8 cellular contexts compared by ENCODE assay signal in the genomic region with DNA sequence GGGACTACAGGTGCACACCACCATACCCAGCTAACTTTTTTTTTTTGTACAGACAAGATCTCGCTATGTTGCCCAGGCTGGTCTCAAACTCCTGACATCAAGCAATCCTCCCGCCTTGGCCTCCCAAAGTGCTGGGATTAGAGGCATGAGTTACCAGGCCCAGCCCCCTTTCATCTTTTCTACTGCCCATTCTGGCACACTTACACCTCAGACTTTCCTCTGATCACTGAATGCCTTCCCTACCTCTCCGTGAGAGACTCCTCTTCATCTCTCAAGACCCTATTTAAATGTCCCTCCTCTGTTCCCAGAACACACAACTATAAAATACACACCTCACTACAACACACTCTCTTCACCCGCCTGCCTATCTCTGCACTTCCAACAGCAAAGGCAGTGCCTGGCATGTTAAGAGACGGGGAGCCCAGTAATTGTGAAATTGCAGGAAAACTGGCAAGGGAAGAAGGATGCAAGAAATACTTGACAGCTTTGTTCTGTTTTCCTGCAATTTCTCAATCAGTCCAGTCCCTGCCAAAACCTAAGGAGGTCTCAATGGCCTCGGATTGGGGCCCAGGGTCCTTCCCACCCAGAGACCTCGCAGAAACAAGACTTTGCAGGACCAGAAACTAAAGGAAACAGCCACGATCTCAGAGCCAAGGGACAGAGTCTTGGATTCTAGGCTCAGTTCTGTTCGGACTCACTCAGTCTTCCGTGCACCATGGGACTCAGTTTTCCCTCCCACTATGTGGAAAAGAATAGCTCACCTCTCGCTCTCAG. TPM values are rescaled to one million over a fixed set of nuclear protein-coding genes. Genes with fewer than 3 reads are reported as not detected.
DNase-seq lines count a peak whose midpoint lies in the region; ATAC-seq, FAIRE-seq and TF ChIP-seq lines count a peak whose summit lies in the region.

No MANE protein-coding gene starts in this region.

- H3K9me3 Mint-ChIP-seq in T-helper 2 cell treated with Interferon-gamma antibody and Interleukin-4, amounts not matched to agents 5 μg/mL and 100 μg/mL, for 36 hours: no peaks in the 10 kb centered on the region
- no peaks in the 10 kb centered on the region for H3K9me3 Mint-ChIP-seq in activated T-helper 17 cell treated with anti-CD3 and anti-CD28 coated beads, Interleukin-2, amount 50 U/mL, for 72 hours

- peak overlapping the region; percentile 88 for H3K9ac ChIP-seq in keratinocyte (ENCODE audit: control insufficient read depth, extremely low read depth, insufficient read depth, low read length)

- H2AFZ ChIP-seq in keratinocyte (ENCODE audit: control insufficient read depth, low read length): no peak overlapping the region

- H3K4me1 Mint-ChIP-seq in T-helper 2 cell treated with Interferon-gamma antibody and Interleukin-4, amounts not matched to agents 5 μg/mL and 100 μg/mL, for 36 hours (ENCODE audit: low read depth): peaks cover 20% of the 10 kb centered on the region
- H3K4me1 Mint-ChIP-seq in activated T-helper 17 cell treated with anti-CD3 and anti-CD28 coated beads, Interleukin-2, amount 50 U/mL, for 72 hours: peaks cover 16% of the 10 kb centered on the region

- peak overlapping the region; percentile 66 for H3K27ac ChIP-seq in keratinocyte (ENCODE audit: control insufficient read depth, insufficient read depth, low read length)
- H3K27ac ChIP-seq in substantia nigra (ENCODE audit: low read depth, low read length, poor library complexity, severe bottlenecking): peak overlapping the region; percentile 41

- peaks cover 2% of the 10 kb centered on the region for H3K9me1 ChIP-seq in keratinocyte (ENCODE audit: control insufficient read depth, extremely low read depth, insufficient read depth, low read length)

- no peaks in the 10 kb centered on the region for H3K9me3 ChIP-seq in keratinocyte (ENCODE audit: control insufficient read depth, low read depth, low read length)

- H4K20me1 ChIP-seq in keratinocyte (ENCODE audit: control insufficient read depth, extremely low read depth, insufficient read depth, low read length): peaks cover 2% of the 10 kb centered on the region

- dilution Hi-C loops in keratinocyte (cut with MboI; ENCODE audit: extremely low pct_ligation_motif_present, low sequenced_read_pairs): no loop called here

- peak overlapping the region; percentile 93 for H3K4me3 Mint-ChIP-seq in T-helper 2 cell treated with Interferon-gamma antibody and Interleukin-4, amounts not matched to agents 5 μg/mL and 100 μg/mL, for 36 hours
- peak overlapping the region; percentile 81 for H3K4me3 Mint-ChIP-seq in activated T-helper 17 cell treated with anti-CD3 and anti-CD28 coated beads, Interleukin-2, amount 50 U/mL, for 72 hours

- peak; percentile 67 for FAIRE-seq in keratinocyte (lab: Jason Lieb, UNC)

- DNase-seq in T-helper 2 cell treated with Interferon-gamma antibody and Interleukin-4, amounts not matched to agents 5 μg/mL and 100 μg/mL, for 36 hours (ENCODE audit: low spot score): no peak
- DNase-seq in T-helper 2 cell (no peak), keratinocyte (ENCODE audit: low read depth, low spot score) (no peak), substantia nigra (lab: John Stamatoyannopoulos, UW) (no peak), NCI-H524 treated with DMSO at 0.1 percent for 48 hours (lab: John Stamatoyannopoulos, UW) (no peak), medulla oblongata (ENCODE audit: extremely low spot score) (no peak), OCI-M2 (lab: John Stamatoyannopoulos, UW; ENCODE audit: unreplicated experiment) (no peak)

- peaks cover 22% of the 10 kb centered on the region for H3K4me1 ChIP-seq in keratinocyte (ENCODE audit: control insufficient read depth, extremely low read depth, insufficient read depth, low read length)

- H3K36me3 ChIP-seq in keratinocyte (ENCODE audit: control insufficient read depth in 2 of 2, extremely low read depth in 1 of 2, insufficient read depth in 2 of 2, low read length in 2 of 2): peaks cover 21 to 27% of the 10 kb centered on the region in 2 experiments

- H3K36me3 Mint-ChIP-seq in T-helper 2 cell treated with Interferon-gamma antibody and Interleukin-4, amounts not matched to agents 5 μg/mL and 100 μg/mL, for 36 hours (ENCODE audit: low read depth): peaks cover 21% of the 10 kb centered on the region
- H3K36me3 Mint-ChIP-seq in activated T-helper 17 cell treated with anti-CD3 and anti-CD28 coated beads, Interleukin-2, amount 50 U/mL, for 72 hours (ENCODE audit: low read depth): peaks cover 50% of the 10 kb centered on the region

- peak overlapping the region; percentile 65 for H3K27ac Mint-ChIP-seq in T-helper 2 cell treated with Interferon-gamma antibody and Interleukin-4, amounts not matched to agents 5 μg/mL and 100 μg/mL, for 36 hours
- peak overlapping the region; percentile 85 for H3K27ac Mint-ChIP-seq in activated T-helper 17 cell treated with anti-CD3 and anti-CD28 coated beads, Interleukin-2, amount 50 U/mL, for 72 hours

- H3K79me2 ChIP-seq in keratinocyte (ENCODE audit: control insufficient read depth, insufficient read depth, low read length): peaks cover 30% of the 10 kb centered on the region

- peak overlapping the region; percentile 91 to 97 (median 94) for H3K4me3 ChIP-seq in keratinocyte (ENCODE audit: control insufficient read depth in 2 of 3, extremely low read depth in 1 of 3, insufficient read depth in 2 of 3, low read depth in 1 of 3, low read length in 3 of 3)

- no peaks in the 10 kb centered on the region for H3K27me3 Mint-ChIP-seq in T-helper 2 cell treated with Interferon-gamma antibody and Interleukin-4, amounts not matched to agents 5 μg/mL and 100 μg/mL, for 36 hours (ENCODE audit: low read depth)
- H3K27me3 Mint-ChIP-seq in activated T-helper 17 cell treated with anti-CD3 and anti-CD28 coated beads, Interleukin-2, amount 50 U/mL, for 72 hours: no peaks in the 10 kb centered on the region

- TF ChIP-seq CTCF in keratinocyte (optimal IDR thresholded peaks at IDR 0.05 in 1 of 3, IDR thresholded peaks at IDR 0.05 in 1 of 3, conservative IDR thresholded peaks at IDR 0.05 in 1 of 3; ENCODE audit: extremely low read depth in 1 of 3, insufficient read depth in 2 of 3, low read length in 3 of 3): no peak

- peak overlapping the region; percentile 97 for H3K4me2 ChIP-seq in keratinocyte (ENCODE audit: control insufficient read depth, extremely low read depth, insufficient read depth, low read depth, low read length)

- ATAC-seq in activated T-helper 17 cell treated with anti-CD3 and anti-CD28 coated beads, Interleukin-2, amount 50 U/mL, for 72 hours (replicated peaks): no peak

- no peaks in the 10 kb centered on the region for H3K27me3 ChIP-seq in keratinocyte (ENCODE audit: control insufficient read depth, extremely low read depth, insufficient read depth, low read length)

RNA-seq across cellular contexts. Expression of gene RRP9, which starts 0.9 kb away (rescaled TPM):
- total RNA-seq in activated T-helper 17 cell treated with anti-CD3 and anti-CD28 coated beads, Interleukin-2, amount 50 U/mL, for 72 hours: 10 to 100 TPM; 21.5 to 53.0 TPM
- polyA plus RNA-seq in keratinocyte: 21.8 to 34.5 TPM (median 23.8 TPM) in 3 replicates
- polyA plus RNA-seq in keratinocyte (2011; ENCODE audit: low read depth): 4.8 TPM
- 16.2 and 26.1 TPM in 2 replicates for polyA plus RNA-seq in keratinocyte (2011; cell fraction: cytosol; rRNA removed)
- 29.1 and 32.2 TPM in 2 replicates for polyA plus RNA-seq in keratinocyte (2011; cell fraction: nucleus; rRNA removed)
- polyA plus RNA-seq in keratinocyte (2012; ENCODE audit: low replicate concordance): 23.8 and 37.5 TPM in 2 replicates
- polyA minus RNA-seq in keratinocyte: 19.5 to 38.0 TPM (median 28.8 TPM) in 3 replicates
- polyA minus RNA-seq in keratinocyte (2011; cell fraction: cytosol; rRNA and poly(A)+ RNA removed): 29.4 TPM
- polyA minus RNA-seq in keratinocyte (2011; cell fraction: nucleus; rRNA and poly(A)+ RNA removed): 11.5 and 12.6 TPM in 2 replicates

RNA-seq across cellular contexts. Expression of gene PARP3, which starts 1.3 kb away (rescaled TPM):
- total RNA-seq in activated T-helper 17 cell treated with anti-CD3 and anti-CD28 coated beads, Interleukin-2, amount 50 U/mL, for 72 hours: 10 to 100 TPM; 10.4 to 13.4 TPM
- polyA plus RNA-seq in keratinocyte: 5.4 to 9.3 TPM (median 6.4 TPM) in 3 replicates
- 8.7 TPM for polyA plus RNA-seq in keratinocyte (2011; ENCODE audit: low read depth)
- 4.2 and 7.5 TPM in 2 replicates for polyA plus RNA-seq in keratinocyte (2011; cell fraction: cytosol; rRNA removed)
- polyA plus RNA-seq in keratinocyte (2011; cell fraction: nucleus; rRNA removed): 20.0 and 26.4 TPM in 2 replicates
- 4.7 and 7.1 TPM in 2 replicates for polyA plus RNA-seq in keratinocyte (2012; ENCODE audit: low replicate concordance)
- polyA minus RNA-seq in keratinocyte: 4.7 to 5.9 TPM (median 5.3 TPM) in 3 replicates
- polyA minus RNA-seq in keratinocyte (2011; cell fraction: cytosol; rRNA and poly(A)+ RNA removed): 23.0 TPM
- polyA minus RNA-seq in keratinocyte (2011; cell fraction: nucleus; rRNA and poly(A)+ RNA removed): 4.9 TPM in 2 replicates

RNA-seq across cellular contexts. Expression of gene GPR62, which starts 14.3 kb away (rescaled TPM):
- not detected for total RNA-seq in activated T-helper 17 cell treated with anti-CD3 and anti-CD28 coated beads, Interleukin-2, amount 50 U/mL, for 72 hours
- polyA plus RNA-seq in keratinocyte: not detected in 3 replicates
- polyA plus RNA-seq in keratinocyte (2011; ENCODE audit: low read depth): not detected
- not detected in 2 replicates for polyA plus RNA-seq in keratinocyte (2011; cell fraction: cytosol; rRNA removed)
- not detected in 2 replicates for polyA plus RNA-seq in keratinocyte (2011; cell fraction: nucleus; rRNA removed)
- not detected in 2 replicates for polyA plus RNA-seq in keratinocyte (2012; ENCODE audit: low replicate concordance)
- not detected in 3 replicates for polyA minus RNA-seq in keratinocyte
- not detected for polyA minus RNA-seq in keratinocyte (2011; cell fraction: cytosol; rRNA and poly(A)+ RNA removed)
- polyA minus RNA-seq in keratinocyte (2011; cell fraction: nucleus; rRNA and poly(A)+ RNA removed): not detected in 2 replicates

RNA-seq across cellular contexts. Expression of gene PCBP4, which starts 26.4 kb away (rescaled TPM):
- 10 to 100 TPM; 16.4 to 18.5 TPM for total RNA-seq in activated T-helper 17 cell treated with anti-CD3 and anti-CD28 coated beads, Interleukin-2, amount 50 U/mL, for 72 hours
- polyA plus RNA-seq in keratinocyte: 25.2 to 48.7 TPM (median 35.0 TPM) in 3 replicates
- 12.1 TPM for polyA plus RNA-seq in keratinocyte (2011; ENCODE audit: low read depth)
- polyA plus RNA-seq in keratinocyte (2011; cell fraction: cytosol; rRNA removed): 36.7 and 63.1 TPM in 2 replicates
- 46.9 and 68.3 TPM in 2 replicates for polyA plus RNA-seq in keratinocyte (2011; cell fraction: nucleus; rRNA removed)
- 28.2 and 37.6 TPM in 2 replicates for polyA plus RNA-seq in keratinocyte (2012; ENCODE audit: low replicate concordance)
- 30.8 to 67.1 TPM (median 45.1 TPM) in 3 replicates for polyA minus RNA-seq in keratinocyte
- 59.7 TPM for polyA minus RNA-seq in keratinocyte (2011; cell fraction: cytosol; rRNA and poly(A)+ RNA removed)
- 13.2 and 15.2 TPM in 2 replicates for polyA minus RNA-seq in keratinocyte (2011; cell fraction: nucleus; rRNA and poly(A)+ RNA removed)

RNA-seq across cellular contexts. Expression of gene ABHD14B, which starts 33.0 kb away (rescaled TPM):
- total RNA-seq in activated T-helper 17 cell treated with anti-CD3 and anti-CD28 coated beads, Interleukin-2, amount 50 U/mL, for 72 hours: 10 to 100 TPM; 34.4 to 42.0 TPM
- 32.8 to 57.2 TPM (median 34.7 TPM) in 3 replicates for polyA plus RNA-seq in keratinocyte
- polyA plus RNA-seq in keratinocyte (2011; ENCODE audit: low read depth): 8.3 TPM
- 40.0 and 45.9 TPM in 2 replicates for polyA plus RNA-seq in keratinocyte (2011; cell fraction: cytosol; rRNA removed)
- 23.1 and 27.2 TPM in 2 replicates for polyA plus RNA-seq in keratinocyte (2011; cell fraction: nucleus; rRNA removed)
- 28.0 and 31.3 TPM in 2 replicates for polyA plus RNA-seq in keratinocyte (2012; ENCODE audit: low replicate concordance)
- 36.1 to 50.6 TPM (median 42.4 TPM) in 3 replicates for polyA minus RNA-seq in keratinocyte
- 44.9 TPM for polyA minus RNA-seq in keratinocyte (2011; cell fraction: cytosol; rRNA and poly(A)+ RNA removed)
- 10.8 and 15.4 TPM in 2 replicates for polyA minus RNA-seq in keratinocyte (2011; cell fraction: nucleus; rRNA and poly(A)+ RNA removed)
